13 cellular contexts compared by ENCODE assay signal in genomic region chr4:184583738-184584502, GRCh38.
A peak's percentile ranks its signal among the peaks of the same experiment; 100 is the strongest.
DNase-seq lines count a peak whose midpoint lies in the region; ATAC-seq, FAIRE-seq and TF ChIP-seq lines count a peak whose summit lies in the region.
"Had no signal": no experiment of that assay in that cellular context is flagged by ENCODE, and none has a peak within 500 bp of the region (broad histone marks: within the 10 kb centered on the region; RNA-seq: fewer than 3 reads in every experiment).

No MANE protein-coding gene starts in this region.

- H3K4me2 ChIP-seq in H1 (ENCODE audit: insufficient read depth in 1 of 2, low read depth in 2 of 2, low read length in 2 of 2) (no peak overlapping the region), smooth muscle cell (no peak overlapping the region)

- H2AK5ac ChIP-seq in H1 (ENCODE audit: low read depth, low read length) = no peak overlapping the region

- CTCF ChIA-PET in H1 (lab: Charles Lee; ENCODE audit: partially characterized antibody) = interaction anchor here (0.6 to 1.5 kb wide), 2 partner anchors 77 to 319 kb away, joined by 3 read pairs; no protein-coding TSS in a partner anchor

- H2AFZ ChIP-seq in H1 (ENCODE audit: low read length) (no peak overlapping the region), smooth muscle cell (ENCODE audit: low read depth) (no peak overlapping the region)

- no peak overlapping the region for H4K5ac ChIP-seq in H1 (ENCODE audit: insufficient read length, low read depth, low read length)

- no peak overlapping the region for H3K14ac ChIP-seq in H1 (ENCODE audit: insufficient read length)

- no peaks in the 10 kb centered on the region for H3F3A ChIP-seq in smooth muscle cell (ENCODE audit: low read depth)

- H3K27ac ChIP-seq in H1 (ENCODE audit: low read depth, low read length) = no peak overlapping the region
- no peak overlapping the region for H3K27ac ChIP-seq in smooth muscle cell (ENCODE audit: low read depth)
- H3K27ac ChIP-seq: stomach had no signal

- no peak for FAIRE-seq in H1 (lab: Jason Lieb, UNC)

- no peak overlapping the region for H2BK5ac ChIP-seq in H1 (ENCODE audit: low read depth, low read length)

- no peak overlapping the region for H3K9ac ChIP-seq in H1 (replicated peaks in 1 of 4; ENCODE audit: extremely low read depth in 1 of 4, low read depth in 3 of 4, low read length in 3 of 4)
- H3K9ac ChIP-seq in smooth muscle cell (ENCODE audit: low read depth) = no peak overlapping the region

- WGBS in H1 (ENCODE audit: extremely low coverage in 1 of 2, insufficient coverage in 1 of 2, insufficient read length in 1 of 2, insufficient replicate concordance in 2 of 2, low coverage in 1 of 2, low lambda C conversion rate in 2 of 2, missing lambda C conversion rate in 1 of 2), 2 experiments = 91% methylated on average over 9 of the region's 9 CpGs; no CpG with 5 or more reads in 1 of the 2 experiments
- WGBS in smooth muscle cell (ENCODE audit: low lambda C conversion rate) = 87% methylated on average over 9 of the region's 9 CpGs

- POLR2A ChIA-PET in H1 (lab: Charles Lee; ENCODE audit: partially characterized antibody) = interaction anchor here (0.6 kb wide), 1 partner anchor 697 kb away, joined by 4 read pairs; no protein-coding TSS in a partner anchor

- in situ Hi-C loops in GM13976 (cut with MboI; ENCODE audit: low sequenced_read_pairs, unreplicated experiment) = no loop called here

- H2BK15ac ChIP-seq in H1 (ENCODE audit: low read length) = no peak overlapping the region

- DNase-seq in GM13976 (ENCODE audit: low spot score) (peak; percentile 61), H1 (ENCODE audit: low read depth in 1 of 2, low spot score in 2 of 2) (no peak), NCI-H526 treated with DMSO at 0.1 percent for 48 hours (lab: John Stamatoyannopoulos, UW) (no peak), BE2C (no peak), smooth muscle cell (lab: John Stamatoyannopoulos, UW; ENCODE audit: unreplicated experiment) (no peak), nucleus accumbens (lab: John Stamatoyannopoulos, UW) (no peak)
- DNase-seq: DMS153, NCI-H1436, stomach had no signal

- no peak overlapping the region for H3K23ac ChIP-seq in H1 (ENCODE audit: insufficient read length)

- H4K8ac ChIP-seq in H1 (ENCODE audit: extremely low read depth, insufficient read depth, low read length) = no peak overlapping the region

- no peak overlapping the region for H3K56ac ChIP-seq in H1 (replicated peaks; ENCODE audit: insufficient read length, low read depth, low read length)

- peak; percentile 39 for ATAC-seq in GM19455 (IDR thresholded peaks at IDR 0.05; ENCODE audit: unreplicated experiment)
- peak; percentile 53 for ATAC-seq in HG03460 (IDR thresholded peaks at IDR 0.05; ENCODE audit: unreplicated experiment)
- ATAC-seq: sciatic nerve had no signal

- H3K79me2 ChIP-seq in H1 (ENCODE audit: control insufficient read depth in 1 of 2, insufficient read depth in 2 of 2, low read length in 2 of 2) (no peaks in the 10 kb centered on the region), smooth muscle cell (ENCODE audit: low read depth) (no peaks in the 10 kb centered on the region)

- H3K4me1 ChIP-seq in H1 (replicated peaks in 1 of 4; ENCODE audit: control insufficient read depth in 3 of 4, insufficient read depth in 4 of 4, low read length in 3 of 4) (no peaks in the 10 kb centered on the region), BE2C (no peaks in the 10 kb centered on the region), smooth muscle cell (ENCODE audit: low read depth) (no peaks in the 10 kb centered on the region)
- H3K4me1 ChIP-seq: stomach had no signal

- H3K4me3 ChIP-seq in H1 (ENCODE audit: extremely low read depth in 1 of 4, insufficient read depth in 2 of 4, low read depth in 3 of 4, low read length in 4 of 4) = no peak overlapping the region
- H3K4me3 ChIP-seq in BE2C (ENCODE audit: low read depth, low read length) = no peak overlapping the region
- no peak overlapping the region for H3K4me3 ChIP-seq in smooth muscle cell
- H3K4me3 ChIP-seq: lung, stomach had no signal

- H3K79me1 ChIP-seq in H1 (ENCODE audit: low read depth, low read length) = no peaks in the 10 kb centered on the region

- H3K23me2 ChIP-seq in H1 (ENCODE audit: low read depth, low read length) = no peaks in the 10 kb centered on the region

- H4K91ac ChIP-seq in H1 (replicated peaks; ENCODE audit: insufficient read length, low read length) = no peak overlapping the region

- TF ChIP-seq EP300 in H1 (IDR thresholded peaks at IDR 0.05; ENCODE audit: borderline replicate concordance in 1 of 2, low read depth in 2 of 2, low read length in 2 of 2) = no peak

- no peak overlapping the region for H2BK120ac ChIP-seq in H1 (replicated peaks; ENCODE audit: low read depth, low read length)

- TF ChIP-seq POLR2A in H1 (IDR thresholded peaks at IDR 0.05; ENCODE audit: control extremely low read depth in 1 of 2, low read depth in 2 of 2, low read length in 2 of 2) = no peak

- no peak for TF ChIP-seq RAD21 in H1 (IDR thresholded peaks at IDR 0.05 in 1 of 2, conservative IDR thresholded peaks at IDR 0.05 in 1 of 2; ENCODE audit: low read depth in 2 of 2, low read length in 2 of 2)

- H2BK12ac ChIP-seq in H1 (ENCODE audit: low read depth, low read length) = 0 out of 2 replicates have a peak overlapping the region, but pooled peaks have one; percentile 68

- no peak overlapping the region for H3K18ac ChIP-seq in H1 (ENCODE audit: extremely low read depth, low read length)

- peaks cover 4 to 10% of the 10 kb centered on the region in 2 experiments; a peak in 2 of 4 replicates for H3K9me3 ChIP-seq in H1 (ENCODE audit: insufficient read depth in 2 of 2, low read depth in 1 of 2, low read length in 1 of 2)
- peaks cover 3% of the 10 kb centered on the region; the same call in 1 of the 2 replicates for H3K9me3 ChIP-seq in BE2C
- no peaks in the 10 kb centered on the region for H3K9me3 ChIP-seq in smooth muscle cell (replicated peaks; ENCODE audit: low read depth)

- H4K20me1 ChIP-seq in H1 (replicated peaks in 1 of 2; ENCODE audit: control insufficient read depth in 1 of 2, insufficient read depth in 2 of 2, low read length in 2 of 2) = no peaks in the 10 kb centered on the region
- no peaks in the 10 kb centered on the region for H4K20me1 ChIP-seq in smooth muscle cell (ENCODE audit: low read depth)

- no peaks in the 10 kb centered on the region for H3K27me3 ChIP-seq in H1 (replicated peaks in 1 of 4; ENCODE audit: control insufficient read depth in 3 of 4, extremely low read depth in 1 of 4, insufficient read depth in 3 of 4, low read length in 3 of 4)
- no peaks in the 10 kb centered on the region for H3K27me3 ChIP-seq in BE2C
- H3K27me3 ChIP-seq in smooth muscle cell (ENCODE audit: low read depth) = no peaks in the 10 kb centered on the region
- H3K27me3 ChIP-seq: stomach had no signal

- H3K4ac ChIP-seq in H1 (replicated peaks; ENCODE audit: insufficient read length, low read depth, low read length) = no peak overlapping the region

- no peak overlapping the region for H2BK20ac ChIP-seq in H1 (ENCODE audit: low read length)

- H3K36me3 ChIP-seq in H1 (ENCODE audit: control insufficient read depth in 2 of 4, insufficient read depth in 4 of 4, low read length in 3 of 4) = no peaks in the 10 kb centered on the region
- H3K36me3 ChIP-seq in BE2C = no peaks in the 10 kb centered on the region
- H3K36me3 ChIP-seq in smooth muscle cell (ENCODE audit: low read depth) = no peaks in the 10 kb centered on the region
- H3K36me3 ChIP-seq: stomach had no signal

- TF ChIP-seq CTCF in GM13976 (IDR thresholded peaks at IDR 0.05; ENCODE audit: borderline replicate concordance, control extremely low read depth, extremely low read depth, insufficient read depth, missing control alignments) (no peak), H1 (IDR thresholded peaks at IDR 0.05; ENCODE audit: control extremely low read depth in 1 of 3, insufficient read depth in 1 of 3, low read depth in 1 of 3, low read length in 3 of 3) (no peak), BE2C (IDR thresholded peaks at IDR 0.05; ENCODE audit: low read depth, low read length) (no peak), smooth muscle cell (IDR thresholded peaks at IDR 0.05; ENCODE audit: borderline replicate concordance, insufficient read depth, poor library complexity, severe bottlenecking) (no peak)

TF ChIP-seq in H1, 55 proteins besides CTCF, POLR2A, EP300 and RAD21:
- no peak for TF ChIP-seq ASH2L (IDR thresholded peaks at IDR 0.05; ENCODE audit: low read length)
